In genomic region chr3:160331127-160331937, GRCh38 we compare ENCODE assay signal across 12 cellular contexts.
DNase-seq lines count a peak whose midpoint lies in the region; TF ChIP-seq lines count a peak whose summit lies in the region.
"Had no signal": no experiment of that assay in that cellular context is flagged by ENCODE, and none has a peak within 500 bp of the region (broad histone marks: within the 10 kb centered on the region; RNA-seq: fewer than 3 reads in every experiment).

No MANE protein-coding gene starts in this region.

- peak; percentile 69 for DNase-seq in AG04449 (ENCODE audit: low read depth, low spot score)
- DNase-seq in HPDE6-E6E7 (ENCODE audit: extremely low spot score), result peak; percentile 21
- DNase-seq in amniotic epithelial cell (ENCODE audit: low read depth), result peak; percentile 96
- DNase-seq in hepatocyte (ENCODE audit: low spot score), result peak; percentile 21
- DNase-seq in HK-2 (ENCODE audit: unreplicated experiment), result no peak
- no peak for DNase-seq in islet precursor cell
- no peak for DNase-seq in mesothelial cell of epicardium (ENCODE audit: low spot score in 2 of 2, unreplicated experiment in 2 of 2)
- DNase-seq in WERI-Rb-1, result no peak
- DNase-seq: NCI-H2081 treated with DMSO at 0.1 percent for 48 hours had no signal

- H3K27me3 ChIP-seq in hepatocyte (no peaks in the 10 kb centered on the region), WERI-Rb-1 (ENCODE audit: insufficient read depth, low read depth, severe bottlenecking) (no peaks in the 10 kb centered on the region)
- H3K27me3 ChIP-seq: cardiac muscle cell had no signal

- POLR2A ChIA-PET in AG04449 (lab: Yijun Ruan, JAX), result no interaction called here

- no peak overlapping the region for H3K4me2 ChIP-seq in hepatocyte
- H3K4me2 ChIP-seq: GM23338 had no signal

- H3K4me3 Mint-ChIP-seq in mesothelial cell of epicardium, result no peak overlapping the region
- H3K4me3 Mint-ChIP-seq: CD14-positive monocyte, GM23338 had no signal

- H3K9me2 ChIP-seq in hepatocyte (replicated peaks; ENCODE audit: insufficient read depth), result no peaks in the 10 kb centered on the region

- CTCF ChIA-PET in AG04449 (lab: Yijun Ruan, JAX), result interaction anchor here (1.5 to 2.0 kb wide), 2 partner anchors 9 to 168 kb away, joined by 3 to 6 read pairs; no protein-coding TSS in a partner anchor

- H3K9me3 Mint-ChIP-seq in mesothelial cell of epicardium, result peaks cover 9% of the 10 kb centered on the region
- H3K9me3 Mint-ChIP-seq: GM23338 had no signal

- 45% methylated on average over 3 of the region's 3 CpGs for WGBS in hepatocyte (ENCODE audit: low lambda C conversion rate, missing lambda C conversion rate)

- no peaks in the 10 kb centered on the region for H3K27me3 Mint-ChIP-seq in mesothelial cell of epicardium (ENCODE audit: low read depth)

- H3K4me1 Mint-ChIP-seq in mesothelial cell of epicardium, result peaks cover 6% of the 10 kb centered on the region
- H3K4me1 Mint-ChIP-seq: CD14-positive monocyte had no signal

- H2AFZ ChIP-seq in hepatocyte, result no peak overlapping the region
- H2AFZ ChIP-seq: GM23338 had no signal

- no peak overlapping the region for H3K4me3 ChIP-seq in AG04449 (ENCODE audit: low read depth, low read length)
- no peak overlapping the region for H3K4me3 ChIP-seq in hepatocyte
- no peak overlapping the region for H3K4me3 ChIP-seq in WERI-Rb-1 (ENCODE audit: low read depth, low read length)
- H3K4me3 ChIP-seq: cardiac muscle cell, GM23338 had no signal

- H3K4me1 ChIP-seq in hepatocyte (ENCODE audit: insufficient read depth), result no peaks in the 10 kb centered on the region

- H3K79me2 ChIP-seq in hepatocyte, result no peaks in the 10 kb centered on the region

- H3K36me3 ChIP-seq in hepatocyte (replicated peaks; ENCODE audit: insufficient read depth, low read depth) (no peaks in the 10 kb centered on the region), WERI-Rb-1 (no peaks in the 10 kb centered on the region)
- H3K36me3 ChIP-seq: cardiac muscle cell had no signal

- TF ChIP-seq CTCF in AG04449 (IDR thresholded peaks at IDR 0.05; ENCODE audit: insufficient read depth, low read length, missing control alignments), result no peak
- TF ChIP-seq CTCF in hepatocyte (IDR thresholded peaks at IDR 0.05; ENCODE audit: poor library complexity), result no peak
- no peak for TF ChIP-seq CTCF in mesothelial cell of epicardium (IDR thresholded peaks at IDR 0.05; ENCODE audit: unreplicated experiment)
- no peak for TF ChIP-seq CTCF in WERI-Rb-1 (IDR thresholded peaks at IDR 0.05; ENCODE audit: low read depth, low read length)

- H3K27ac ChIP-seq in hepatocyte (no peak overlapping the region), WERI-Rb-1 (no peak overlapping the region)
- H3K27ac ChIP-seq: cardiac muscle cell had no signal

- peaks cover 15% of the 10 kb centered on the region for H3K36me3 Mint-ChIP-seq in mesothelial cell of epicardium
- H3K36me3 Mint-ChIP-seq: CD14-positive monocyte had no signal

- H4K20me1 ChIP-seq in hepatocyte (ENCODE audit: insufficient read depth, poor library complexity, severe bottlenecking), result no peaks in the 10 kb centered on the region

- H3K27ac Mint-ChIP-seq in mesothelial cell of epicardium, result no peak overlapping the region
- H3K27ac Mint-ChIP-seq: CD14-positive monocyte, GM23338 had no signal

- H3K9me3 ChIP-seq in hepatocyte (ENCODE audit: low read depth), result no peaks in the 10 kb centered on the region
- no peaks in the 10 kb centered on the region for H3K9me3 ChIP-seq in WERI-Rb-1 (ENCODE audit: severe bottlenecking)

Comparison
In these comparisons a context has a peak if more than half of its experiments do, and no peak if none do; other contexts are left out.
1. DNase-seq: peak in AG04449 (single experiment), HPDE6-E6E7 (single experiment), amniotic epithelial cell (single experiment) and hepatocyte (single experiment); none in HK-2 (single experiment), islet precursor cell (single experiment), mesothelial cell of epicardium (0 of 2) and WERI-Rb-1 (single experiment).